8 cellular contexts compared by ENCODE assay signal in the genomic region with DNA sequence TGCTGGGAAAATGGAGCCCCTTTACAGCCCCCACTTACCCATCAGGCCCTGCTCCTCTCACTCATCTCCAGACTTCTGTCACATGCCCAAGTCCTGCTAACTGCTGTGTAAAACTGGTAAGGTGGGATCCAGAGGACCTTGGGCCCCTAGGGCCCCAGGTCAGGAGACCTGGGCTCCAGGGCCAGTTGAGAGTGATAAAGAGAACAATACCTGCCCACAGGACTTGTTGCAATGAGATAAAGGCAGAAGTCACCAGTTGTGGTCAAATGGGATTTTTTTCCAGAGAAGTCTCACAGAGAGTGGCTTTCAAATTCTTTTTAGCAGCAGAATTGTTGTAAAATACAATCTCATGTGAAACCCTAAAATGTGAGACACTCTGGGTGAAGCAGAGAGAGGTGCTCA. TPM values are rescaled to one million over a fixed set of nuclear protein-coding genes. Genes with fewer than 3 reads are reported as not detected.
DNase-seq lines count a peak whose midpoint lies in the region; ATAC-seq, FAIRE-seq and TF ChIP-seq lines count a peak whose summit lies in the region.

No MANE protein-coding gene starts in this region.

- H3K9me1 ChIP-seq in endothelial cell of umbilical vein (replicated peaks; ENCODE audit: control insufficient read depth, extremely low read depth, insufficient read depth, low read length) = no peaks in the 10 kb centered on the region

- H3K36me3 ChIP-seq in DOHH2 (ENCODE audit: control insufficient read depth, low read length) = no peaks in the 10 kb centered on the region
- no peaks in the 10 kb centered on the region for H3K36me3 ChIP-seq in SJCRH30
- H3K36me3 ChIP-seq in endothelial cell of umbilical vein (ENCODE audit: control insufficient read depth in 2 of 2, extremely low read depth in 1 of 2, insufficient read depth in 2 of 2, low read length in 2 of 2) = no peaks in the 10 kb centered on the region
- no peaks in the 10 kb centered on the region for H3K36me3 ChIP-seq in sigmoid colon

- H3K4me3 ChIP-seq in DOHH2 (ENCODE audit: low read length) = no peak overlapping the region
- H3K4me3 ChIP-seq in SJCRH30 = no peak overlapping the region
- no peak overlapping the region for H3K4me3 ChIP-seq in endothelial cell of umbilical vein (replicated peaks in 1 of 3; ENCODE audit: insufficient read depth in 1 of 3, low read depth in 1 of 3, low read length in 3 of 3)
- no peak overlapping the region for H3K4me3 ChIP-seq in sigmoid colon

- DNase-seq in SJCRH30 (no peak), endothelial cell of umbilical vein (ENCODE audit: low read depth, low spot score) (no peak), sigmoid colon (no peak), retina (no peak), HuH-7.5 (ENCODE audit: low spot score) (no peak), Kasumi-1 (lab: John Stamatoyannopoulos, UW) (no peak)

- H3K79me2 ChIP-seq in DOHH2 (ENCODE audit: control insufficient read depth, low read length) (peaks cover 25% of the 10 kb centered on the region), endothelial cell of umbilical vein (ENCODE audit: control insufficient read depth, insufficient read depth, low read length) (peaks cover 32% of the 10 kb centered on the region)

- H3K9me2 ChIP-seq in DOHH2 (replicated peaks; ENCODE audit: control insufficient read depth, low read length) = no peaks in the 10 kb centered on the region

- H3K27ac ChIP-seq in DOHH2 (ENCODE audit: low read depth, low read length) = 0 out of 2 replicates have a peak overlapping the region, but pooled peaks have one; percentile 12
- peak overlapping the region; percentile 11 for H3K27ac ChIP-seq in SJCRH30
- peak overlapping the region; percentile 89 for H3K27ac ChIP-seq in endothelial cell of umbilical vein (ENCODE audit: insufficient read depth, low read depth, low read length)
- H3K27ac ChIP-seq in sigmoid colon = peak overlapping the region; percentile 22 to 95 (median 93)

- intact Hi-C loops in endothelial cell of umbilical vein (cut with micrococcal nuclease) = loop anchor here (1.0 kb wide), 3 partner anchors 15 to 221 kb away; a partner anchor contains a TSS
- intact Hi-C loops in sigmoid colon (cut with DNase I) = no loop called here

- H3K4me2 ChIP-seq in DOHH2 (ENCODE audit: low read length) (no peak overlapping the region), endothelial cell of umbilical vein (ENCODE audit: insufficient read depth, low read length) (peak overlapping the region; percentile 39)

- 0 out of 2 replicates have a peak, but pooled peaks cover 2% of the 10 kb centered on the region for H3K27me3 ChIP-seq in DOHH2 (ENCODE audit: control insufficient read depth, low read length)
- no peaks in the 10 kb centered on the region for H3K27me3 ChIP-seq in SJCRH30
- no peaks in the 10 kb centered on the region for H3K27me3 ChIP-seq in endothelial cell of umbilical vein (ENCODE audit: control insufficient read depth in 2 of 2, insufficient read depth in 2 of 2, low read length in 2 of 2)
- H3K27me3 ChIP-seq in sigmoid colon = no peaks in the 10 kb centered on the region

- no peak for TF ChIP-seq CTCF in DOHH2 (IDR thresholded peaks at IDR 0.05; ENCODE audit: low read depth, low read length, poor library complexity, severe bottlenecking)
- no peak for TF ChIP-seq CTCF in endothelial cell of umbilical vein (IDR thresholded peaks at IDR 0.05; ENCODE audit: extremely low read depth in 1 of 2, insufficient read depth in 1 of 2, low read depth in 1 of 2, low read length in 2 of 2)
- TF ChIP-seq CTCF in sigmoid colon (IDR thresholded peaks at IDR 0.05) = no peak

- H3F3A ChIP-seq in DOHH2 (ENCODE audit: control insufficient read depth, insufficient read depth) = peaks cover 15% of the 10 kb centered on the region

- H4K20me1 ChIP-seq in DOHH2 (ENCODE audit: control insufficient read depth, insufficient read depth, low read depth, low read length) = 0 out of 2 replicates have a peak, but pooled peaks cover 5% of the 10 kb centered on the region
- H4K20me1 ChIP-seq in endothelial cell of umbilical vein (replicated peaks; ENCODE audit: control insufficient read depth, extremely low read depth, insufficient read depth, low read length) = no peaks in the 10 kb centered on the region

- ATAC-seq in GM19455 (IDR thresholded peaks at IDR 0.05; ENCODE audit: unreplicated experiment) = no peak

- peak overlapping the region; percentile 39 for H2AFZ ChIP-seq in endothelial cell of umbilical vein (ENCODE audit: low read depth, low read length)

- no peak for TF ChIP-seq POLR2A in endothelial cell of umbilical vein (IDR thresholded peaks at IDR 0.05; ENCODE audit: low read depth, low read length)
- TF ChIP-seq POLR2A in sigmoid colon (IDR thresholded peaks at IDR 0.05) = no peak

- no TSS peak for BruUV-seq in endothelial cell of umbilical vein (replicated peaks; lab: Mats Ljungman, UMichigan)

- POLR2A ChIA-PET in endothelial cell of umbilical vein (lab: Charles Lee) = no interaction called here

- H3K9me3 ChIP-seq in DOHH2 (ENCODE audit: control insufficient read depth, insufficient read depth, low read length) = no peaks in the 10 kb centered on the region
- no peaks in the 10 kb centered on the region for H3K9me3 ChIP-seq in SJCRH30 (replicated peaks)
- no peaks in the 10 kb centered on the region for H3K9me3 ChIP-seq in endothelial cell of umbilical vein (replicated peaks; ENCODE audit: control insufficient read depth, insufficient read depth, low read length)
- no peaks in the 10 kb centered on the region for H3K9me3 ChIP-seq in sigmoid colon

- CTCF ChIA-PET in endothelial cell of umbilical vein (lab: Charles Lee) = interaction anchor here (3.4 to 4.0 kb wide), 2 partner anchors 16 to 221 kb away, joined by 15 to 26 read pairs; a partner anchor contains a TSS

- H3K9ac ChIP-seq in endothelial cell of umbilical vein (replicated peaks; ENCODE audit: extremely low read depth, insufficient read depth, low read length) = peak overlapping the region; percentile 68

- TF ChIP-seq EP300 in sigmoid colon (IDR thresholded peaks at IDR 0.05) = no peak

- dilution Hi-C loops in endothelial cell of umbilical vein (cut with MboI; ENCODE audit: extremely low pct_ligation_motif_present, low sequenced_read_pairs) = no loop called here

- peaks cover 32% of the 10 kb centered on the region for H3K4me1 ChIP-seq in DOHH2 (ENCODE audit: control insufficient read depth, low read length)
- H3K4me1 ChIP-seq in SJCRH30 = peaks cover 43% of the 10 kb centered on the region
- H3K4me1 ChIP-seq in endothelial cell of umbilical vein (ENCODE audit: control insufficient read depth, extremely low read depth, insufficient read depth, low read length) = peaks cover 39% of the 10 kb centered on the region
- H3K4me1 ChIP-seq in sigmoid colon = peaks cover 0 to 46% (median 30%) of the 10 kb centered on the region in 4 donors

- no peak for FAIRE-seq in endothelial cell of umbilical vein (lab: Jason Lieb, UNC)

TF ChIP-seq in endothelial cell of umbilical vein, 7 proteins besides CTCF, POLR2A, EP300 and RAD21 (continues in another document):
- TF ChIP-seq MYC (IDR thresholded peaks at IDR 0.05; ENCODE audit: low read depth, low read length) (no peak), GATA2 (IDR thresholded peaks at IDR 0.05; ENCODE audit: insufficient read depth, insufficient read length, low read depth, low read length) (no peak), EZH2 (IDR thresholded peaks at IDR 0.05; ENCODE audit: borderline replicate concordance, low read depth, low read length, severe bottlenecking) (no peak), POLR2AphosphoS5 (IDR thresholded peaks at IDR 0.05; ENCODE audit: insufficient read depth, low read depth, low read length) (no peak)
- TF ChIP-seq, protein P1, sequence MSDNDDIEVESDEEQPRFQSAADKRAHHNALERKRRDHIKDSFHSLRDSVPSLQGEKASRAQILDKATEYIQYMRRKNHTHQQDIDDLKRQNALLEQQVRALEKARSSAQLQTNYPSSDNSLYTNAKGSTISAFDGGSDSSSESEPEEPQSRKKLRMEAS (IDR thresholded peaks at IDR 0.05; ENCODE audit: insufficient read depth, insufficient read length) = no peak

RNA-seq across cellular contexts. Expression of a gene that starts 0.8 kb away (rescaled TPM):
- total RNA-seq in SJCRH30 (2014; rRNA removed; shearing (Covaris generic)) = 12.0 and 12.6 TPM in 2 replicates
- total RNA-seq in endothelial cell of umbilical vein (131 and 145 TPM in 2 replicates), sigmoid colon (10 to 100 TPM; 21.0 to 35.0 (median 24.3) TPM)
- polyA plus RNA-seq in endothelial cell of umbilical vein (77.4 and 96.9 TPM in 2 replicates), sigmoid colon (10 to 100 TPM; 23.4 to 69.2 (median 30.1) TPM)
- polyA plus RNA-seq in endothelial cell of umbilical vein (2011; cell fraction: cytosol; rRNA removed) = 63.5 and 73.8 TPM in 2 replicates
- polyA plus RNA-seq in endothelial cell of umbilical vein (2011; cell fraction: nucleus; rRNA removed) = 43.0 and 46.4 TPM in 2 replicates
- polyA plus RNA-seq in endothelial cell of umbilical vein (2012) = 95.2 and 109 TPM in 2 replicates
- 68.7 and 78.2 TPM in 2 replicates for polyA minus RNA-seq in endothelial cell of umbilical vein
- 30.7 TPM for polyA minus RNA-seq in endothelial cell of umbilical vein (2011; cell fraction: cytosol; rRNA and poly(A)+ RNA removed)
- polyA minus RNA-seq in endothelial cell of umbilical vein (2011; cell fraction: nucleus; rRNA and poly(A)+ RNA removed) = 20.4 and 25.7 TPM in 2 replicates

RNA-seq across cellular contexts. Expression of a gene that starts 15.2 kb away (rescaled TPM):
- total RNA-seq in SJCRH30 (2014; rRNA removed; shearing (Covaris generic)) = 0.25 and 1.1 TPM in 2 replicates
- total RNA-seq in endothelial cell of umbilical vein (51.0 and 58.1 TPM in 2 replicates), sigmoid colon (10 to 100 TPM; 28.0 to 35.5 (median 30.4) TPM)
- polyA plus RNA-seq in endothelial cell of umbilical vein (41.5 and 55.7 TPM in 2 replicates), sigmoid colon (10 to 100 TPM in 1 of 3 donors, 1 to 10 TPM in 2; 4.9 to 17.6 (median 7.2) TPM)
- 18.9 and 25.9 TPM in 2 replicates for polyA plus RNA-seq in endothelial cell of umbilical vein (2011; cell fraction: cytosol; rRNA removed)
- 161 and 177 TPM in 2 replicates for polyA plus RNA-seq in endothelial cell of umbilical vein (2011; cell fraction: nucleus; rRNA removed)
- 27.7 and 29.2 TPM in 2 replicates for polyA plus RNA-seq in endothelial cell of umbilical vein (2012)
- polyA minus RNA-seq in endothelial cell of umbilical vein = 30.5 and 44.9 TPM in 2 replicates
- not detected for polyA minus RNA-seq in endothelial cell of umbilical vein (2011; cell fraction: cytosol; rRNA and poly(A)+ RNA removed)
- polyA minus RNA-seq in endothelial cell of umbilical vein (2011; cell fraction: nucleus; rRNA and poly(A)+ RNA removed) = 38.1 and 49.3 TPM in 2 replicates

RNA-seq across cellular contexts. Expression of a gene that starts 34.0 kb away (rescaled TPM):
- total RNA-seq in SJCRH30 (2014; rRNA removed; shearing (Covaris generic)) = 11.0 and 12.6 TPM in 2 replicates
- total RNA-seq in endothelial cell of umbilical vein = 52.1 and 60.9 TPM in 2 replicates
- 77.7 and 106 TPM in 2 replicates for polyA plus RNA-seq in endothelial cell of umbilical vein
- polyA plus RNA-seq in endothelial cell of umbilical vein (2011; cell fraction: cytosol; rRNA removed) = 44.3 and 51.6 TPM in 2 replicates
- 343 and 437 TPM in 2 replicates for polyA plus RNA-seq in endothelial cell of umbilical vein (2011; cell fraction: nucleus; rRNA removed)
- 26.6 and 30.2 TPM in 2 replicates for polyA plus RNA-seq in endothelial cell of umbilical vein (2012)
- polyA minus RNA-seq in endothelial cell of umbilical vein = 117 and 125 TPM in 2 replicates
- 28.1 TPM for polyA minus RNA-seq in endothelial cell of umbilical vein (2011; cell fraction: cytosol; rRNA and poly(A)+ RNA removed)
- 75.6 and 91.6 TPM in 2 replicates for polyA minus RNA-seq in endothelial cell of umbilical vein (2011; cell fraction: nucleus; rRNA and poly(A)+ RNA removed)
- total RNA-seq in sigmoid colon = 10 to 100 TPM; 27.2 to 57.6 (median 38.4) TPM
- polyA plus RNA-seq in sigmoid colon = 10 to 100 TPM in 1 of 3 donors, 1 to 10 TPM in 2; 3.7 to 31.0 (median 4.8) TPM

Comparison
In these comparisons a context has a peak if more than half of its experiments do, and no peak if none do; other contexts are left out.
1. H3K27ac ChIP-seq: peak in every context shown above with its lines; median percentile 93 in sigmoid colon; 89 in endothelial cell of umbilical vein; 12 in DOHH2; 11 in SJCRH30.
2. RNA of a gene that starts 15.2 kb away (total RNA-seq): 51.0 to 58.1 TPM in endothelial cell of umbilical vein and 28.0 to 35.5 TPM in sigmoid colon; 0.25 to 1.1 TPM in SJCRH30; every median in the first group is over 10 times any median in the second.